Comparison of ENCODE assay signal across 32 cellular contexts in genomic region chr16:73506568-73507056, GRCh38.
"Had no signal": no experiment of that assay in that cellular context is flagged by ENCODE, and none has a peak within 500 bp of the region (broad histone marks: within the 10 kb centered on the region; RNA-seq: fewer than 3 reads in every experiment).

No MANE protein-coding gene starts in this region.

- H3K4me1 Mint-ChIP-seq: activated CD4-positive, alpha-beta memory T cell treated with anti-CD3 and anti-CD28 coated beads, Interleukin-2, amount 10 ng/mL, durations not matched to agents 7 days and 5 days; activated CD8-positive, alpha-beta memory T cell treated with anti-CD3 and anti-CD28 coated beads, Interleukin-2, amount 10 ng/mL, durations not matched to agents 7 days and 5 days; activated naive CD4-positive, alpha-beta T cell treated with anti-CD3 and anti-CD28 coated beads, Interleukin-2, amount 10 ng/mL, durations not matched to agents 7 days and 5 days; activated naive CD8-positive, alpha-beta T cell treated with anti-CD3 and anti-CD28 coated beads, Interleukin-2, amount 50 U/mL, for 24 hours had no signal

- H3K27me3 ChIP-seq: MG63, SJCRH30 had no signal

- ATAC-seq: activated CD8-positive, alpha-beta memory T cell treated with anti-CD3 and anti-CD28 coated beads, Interleukin-2, amount 10 ng/mL, durations not matched to agents 7 days and 5 days; activated naive CD8-positive, alpha-beta T cell treated with anti-CD3 and anti-CD28 coated beads, Interleukin-2, amount 50 U/mL, for 24 hours; Panc1 had no signal

- H3K9me3 Mint-ChIP-seq: activated naive CD8-positive, alpha-beta T cell treated with anti-CD3 and anti-CD28 coated beads, Interleukin-2, amount 50 U/mL, for 24 hours; brain had no signal

- H3K4me1 ChIP-seq: SJCRH30 had no signal

- H3K9me3 ChIP-seq: MG63, SJCRH30 had no signal

- H3K4me3 Mint-ChIP-seq: activated CD4-positive, alpha-beta memory T cell treated with anti-CD3 and anti-CD28 coated beads, Interleukin-2, amount 10 ng/mL, durations not matched to agents 7 days and 5 days; activated CD8-positive, alpha-beta memory T cell treated with anti-CD3 and anti-CD28 coated beads, Interleukin-2, amount 10 ng/mL, durations not matched to agents 7 days and 5 days; activated naive CD4-positive, alpha-beta T cell treated with anti-CD3 and anti-CD28 coated beads, Interleukin-2, amount 10 ng/mL, durations not matched to agents 7 days and 5 days; activated naive CD8-positive, alpha-beta T cell; activated naive CD8-positive, alpha-beta T cell treated with anti-CD3 and anti-CD28 coated beads, Interleukin-2, amount 50 U/mL, for 24 hours; brain had no signal

- H3K4me3 ChIP-seq: MG63, SJCRH30, SK-N-MC had no signal

- H3K27me3 Mint-ChIP-seq: activated CD4-positive, alpha-beta memory T cell treated with anti-CD3 and anti-CD28 coated beads, Interleukin-2, amount 10 ng/mL, durations not matched to agents 7 days and 5 days; activated CD8-positive, alpha-beta memory T cell treated with anti-CD3 and anti-CD28 coated beads, Interleukin-2, amount 10 ng/mL, durations not matched to agents 7 days and 5 days; activated naive CD4-positive, alpha-beta T cell treated with anti-CD3 and anti-CD28 coated beads, Interleukin-2, amount 10 ng/mL, durations not matched to agents 7 days and 5 days; activated naive CD8-positive, alpha-beta T cell treated with anti-CD3 and anti-CD28 coated beads, Interleukin-2, amount 50 U/mL, for 24 hours had no signal

- H3K36me3 Mint-ChIP-seq: activated CD8-positive, alpha-beta memory T cell treated with anti-CD3 and anti-CD28 coated beads, Interleukin-2, amount 10 ng/mL, durations not matched to agents 7 days and 5 days; activated naive CD4-positive, alpha-beta T cell treated with anti-CD3 and anti-CD28 coated beads, Interleukin-2, amount 10 ng/mL, durations not matched to agents 7 days and 5 days; activated naive CD8-positive, alpha-beta T cell; brain had no signal

- DNase-seq: activated CD4-positive, alpha-beta memory T cell treated with anti-CD3 and anti-CD28 coated beads, Interleukin-2, amount 10 ng/mL, durations not matched to agents 7 days and 5 days; activated CD4-positive, alpha-beta T cell treated with anti-CD3 and anti-CD28 coated beads for 1 hour; activated CD4-positive, alpha-beta T cell treated with anti-CD3 and anti-CD28 coated beads for 48 hours; activated CD4-positive, CD25-positive, alpha-beta regulatory T cell; activated CD8-positive, alpha-beta memory T cell treated with anti-CD3 and anti-CD28 coated beads for 24 hours; activated CD8-positive, alpha-beta memory T cell treated with anti-CD3 and anti-CD28 coated beads, Interleukin-2, amount 10 ng/mL, durations not matched to agents 7 days and 5 days; activated CD8-positive, alpha-beta memory T cell treated with anti-CD3 and anti-CD28 coated beads, Interleukin-2, amount 50 U/mL, for 48 hours; activated effector memory CD4-positive, alpha-beta T cell treated with Interleukin-2 at 50 U/mL for 16 hours; activated naive CD4-positive, alpha-beta T cell treated with anti-CD3 and anti-CD28 coated beads, Interleukin-2, amount 10 ng/mL, durations not matched to agents 7 days and 5 days; activated naive CD8-positive, alpha-beta T cell treated with anti-CD3 and anti-CD28 coated beads, Interleukin-2, amount 50 U/mL, for 24 hours; activated T-cell treated with anti-CD3 and anti-CD28 coated beads, Interleukin-2, amount 50 U/mL, for 48 hours; anterior cingulate cortex; caudate nucleus; cerebellar nuclear complex; Kasumi-1; KG1; MG63; NCI-H1048; NCI-H1436; NCI-H1694; NCI-H1930; NCI-H2107; NCI-H510A; NCI-H526; SHP77; SJCRH30; T1000; WERI-Rb-1 had no signal

- H3K27ac Mint-ChIP-seq: activated CD4-positive, alpha-beta memory T cell treated with anti-CD3 and anti-CD28 coated beads, Interleukin-2, amount 10 ng/mL, durations not matched to agents 7 days and 5 days; activated CD8-positive, alpha-beta memory T cell treated with anti-CD3 and anti-CD28 coated beads, Interleukin-2, amount 10 ng/mL, durations not matched to agents 7 days and 5 days; activated naive CD4-positive, alpha-beta T cell treated with anti-CD3 and anti-CD28 coated beads, Interleukin-2, amount 10 ng/mL, durations not matched to agents 7 days and 5 days; activated naive CD8-positive, alpha-beta T cell; activated naive CD8-positive, alpha-beta T cell treated with anti-CD3 and anti-CD28 coated beads, Interleukin-2, amount 50 U/mL, for 24 hours had no signal

- H3K36me3 ChIP-seq: MG63, SJCRH30, WERI-Rb-1 had no signal
